Comparison of ENCODE assay signal across 19 cellular contexts in genomic region chr20:63754008-63754407, GRCh38. TPM values are rescaled to one million over a fixed set of nuclear protein-coding genes. Genes with fewer than 3 reads are reported as not detected.
DNase-seq lines count a peak whose midpoint lies in the region; ATAC-seq, FAIRE-seq and TF ChIP-seq lines count a peak whose summit lies in the region.
"Had no signal": no experiment of that assay in that cellular context is flagged by ENCODE, and none has a peak within 500 bp of the region (broad histone marks: within the 10 kb centered on the region; RNA-seq: fewer than 3 reads in every experiment).

No MANE protein-coding gene starts in this region.

- H2AFZ ChIP-seq in HepG2 (ENCODE audit: low read length), result no peak overlapping the region

- H3K9ac ChIP-seq in HepG2 (ENCODE audit: insufficient read depth, low read depth, low read length), result no peak overlapping the region
- H3K9ac ChIP-seq: KMS-11 had no signal

- no peak overlapping the region for H3K4me3 ChIP-seq in CD8-positive, alpha-beta T cell (ENCODE audit: low read depth, low read length)
- no peak overlapping the region for H3K4me3 ChIP-seq in HepG2 (replicated peaks in 1 of 3; ENCODE audit: insufficient read depth in 1 of 3, low read depth in 2 of 3, low read length in 3 of 3)
- no peak overlapping the region for H3K4me3 ChIP-seq in upper lobe of right lung
- H3K4me3 ChIP-seq: MG63 had no signal

- no TSS peak for BruUV-seq in HepG2 (replicated peaks; lab: Mats Ljungman, UMichigan)

- H3K4me3 Mint-ChIP-seq in CD8-positive, alpha-beta T cell, result no peak overlapping the region
- peak overlapping the region; percentile 26 for H3K4me3 Mint-ChIP-seq in endothelial cell (ENCODE audit: unreplicated experiment)

- no peak for TF ChIP-seq RAD21 in HepG2 (CRISPR knock-in tag; IDR thresholded peaks at IDR 0.05)

- H3K4me1 ChIP-seq in CD8-positive, alpha-beta T cell (ENCODE audit: insufficient read depth, low read length), result peaks cover 36% of the 10 kb centered on the region
- peaks cover 36% of the 10 kb centered on the region for H3K4me1 ChIP-seq in HepG2 (ENCODE audit: insufficient read depth, low read length)
- H3K4me1 ChIP-seq in upper lobe of right lung, result no peaks in the 10 kb centered on the region

- no peaks in the 10 kb centered on the region for H3K36me3 ChIP-seq in CD8-positive, alpha-beta T cell (ENCODE audit: insufficient read depth, low read length)
- H3K36me3 ChIP-seq in HepG2 (replicated peaks in 1 of 2; ENCODE audit: control insufficient read depth in 1 of 2, insufficient read depth in 2 of 2, low read length in 2 of 2) (no peaks in the 10 kb centered on the region), upper lobe of right lung (no peaks in the 10 kb centered on the region)
- H3K36me3 ChIP-seq: BE2C, MG63 had no signal

- no peaks in the 10 kb centered on the region for H3K9me3 Mint-ChIP-seq in CD8-positive, alpha-beta T cell
- H3K9me3 Mint-ChIP-seq in endothelial cell (ENCODE audit: unreplicated experiment), result no peaks in the 10 kb centered on the region
- H3K9me3 Mint-ChIP-seq: CD8-positive, alpha-beta memory T cell had no signal

- WGBS in HepG2 (ENCODE audit: low lambda C conversion rate), result 85% methylated on average over 16 of the region's 16 CpGs

- in situ Hi-C loops in HepG2 (cut with HindIII; ENCODE audit: extremely low pct_ligation_motif_present, low pct_unique_long_range_greater_than_20kb), result no loop called here

- CTCF ChIA-PET in CD8-positive, alpha-beta T cell (lab: Charles Lee), result no interaction called here
- CTCF ChIA-PET in HepG2 (lab: Yijun Ruan, JAX; ENCODE audit: low intra/inter-chr PET ratio, low total read pairs), result no interaction called here

- TF ChIP-seq EP300 in HepG2 (IDR thresholded peaks at IDR 0.05; ENCODE audit: low read depth in 2 of 2, low read length in 2 of 2), result no peak
- no peak for TF ChIP-seq EP300 in HepG2 (CRISPR knock-in tag; IDR thresholded peaks at IDR 0.05; ENCODE audit: borderline replicate concordance)

- FAIRE-seq in HepG2 (lab: Jason Lieb, UNC), result no peak

- H3K27me3 Mint-ChIP-seq in CD8-positive, alpha-beta T cell (ENCODE audit: low read depth), result no peaks in the 10 kb centered on the region
- H3K27me3 Mint-ChIP-seq in endothelial cell (ENCODE audit: unreplicated experiment), result peaks cover 23% of the 10 kb centered on the region
- H3K27me3 Mint-ChIP-seq: CD8-positive, alpha-beta memory T cell had no signal

- no peak overlapping the region for H3K4me2 ChIP-seq in HepG2 (ENCODE audit: low read depth, low read length)
- H3K4me2 ChIP-seq: KMS-11 had no signal

- no peak for TF ChIP-seq POLR2A in HepG2 (IDR thresholded peaks at IDR 0.05; ENCODE audit: insufficient read depth in 1 of 2, low read depth in 2 of 2, low read length in 2 of 2)

- no peak for ATAC-seq in CD8-positive, alpha-beta T cell
- no peak for ATAC-seq in HepG2
- ATAC-seq in stimulated activated naive CD8-positive, alpha-beta T cell treated with anti-CD3 and anti-CD28 coated beads, Interleukin-15, Interleukin-2, amounts not matched to agents 100 U/mL and 50 U/mL, for 24 hours, result no peak
- no peak for ATAC-seq in upper lobe of right lung
- no peak for ATAC-seq in HG03442 (IDR thresholded peaks at IDR 0.05; ENCODE audit: unreplicated experiment)
- ATAC-seq: Panc1 had no signal

- peaks cover 37% of the 10 kb centered on the region for H3K4me1 Mint-ChIP-seq in CD8-positive, alpha-beta T cell (ENCODE audit: low read depth)
- peaks cover 4% of the 10 kb centered on the region for H3K4me1 Mint-ChIP-seq in endothelial cell (ENCODE audit: unreplicated experiment)

- TF ChIP-seq CTCF in CD8-positive, alpha-beta T cell (IDR thresholded peaks at IDR 0.05), result no peak
- TF ChIP-seq CTCF in endothelial cell (IDR thresholded peaks at IDR 0.05; ENCODE audit: unreplicated experiment) (no peak), HepG2 (CRISPR knock-in tag; IDR thresholded peaks at IDR 0.05) (no peak), upper lobe of right lung (IDR thresholded peaks at IDR 0.05) (no peak)

- intact Hi-C loops in CD8-positive, alpha-beta T cell (cut with DNase I, micrococcal nuclease), result no loop called here
- intact Hi-C loops in HepG2 (cut with micrococcal nuclease; ENCODE audit: unreplicated experiment), result no loop called here
- intact Hi-C loops in upper lobe of right lung (cut with DNase I), result no loop called here

- no peak overlapping the region for H3K27ac ChIP-seq in CD8-positive, alpha-beta T cell (ENCODE audit: low read depth, low read length)
- no peak overlapping the region for H3K27ac ChIP-seq in HepG2 (ENCODE audit: extremely low read length, insufficient read depth, low read length)
- no peak overlapping the region for H3K27ac ChIP-seq in upper lobe of right lung
- H3K27ac ChIP-seq: HL-60, KMS-11 had no signal

- DNase-seq in CD8-positive, alpha-beta T cell, result no peak
- DNase-seq in ELF-1 (ENCODE audit: low read depth, low spot score) (peak; percentile 34), endothelial cell (ENCODE audit: low spot score) (no peak), HepG2 (ENCODE audit: low spot score) (no peak), upper lobe of right lung (no peak), NCI-H69 (lab: John Stamatoyannopoulos, UW) (no peak)
- DNase-seq in stimulated activated naive CD8-positive, alpha-beta T cell treated with anti-CD3 and anti-CD28 coated beads, Interleukin-15, Interleukin-2, amounts not matched to agents 100 U/mL and 50 U/mL, for 24 hours, result no peak
- DNase-seq: BE2C; CD8-positive, alpha-beta memory T cell; MG63; NCI-H1105; NCI-H1694 treated with DMSO at 0.1 percent for 48 hours; NCI-H446 treated with DMSO at 0.1 percent for 48 hours; NCI-H774; SHP77 treated with DMSO at 0.1 percent for 48 hours had no signal

- peak overlapping the region; percentile 28 for H3K27ac Mint-ChIP-seq in CD8-positive, alpha-beta T cell
- peak overlapping the region; percentile 17 for H3K27ac Mint-ChIP-seq in endothelial cell (ENCODE audit: unreplicated experiment)

- no peaks in the 10 kb centered on the region for H3K79me2 ChIP-seq in HepG2 (ENCODE audit: insufficient read depth, low read length)

- H3K27me3 ChIP-seq in CD8-positive, alpha-beta T cell (ENCODE audit: insufficient read depth, low read length), result no peaks in the 10 kb centered on the region
- H3K27me3 ChIP-seq in HepG2 (ENCODE audit: control insufficient read depth in 1 of 2, insufficient read depth in 2 of 2, low read length in 2 of 2) (peaks cover 0 to 3% of the 10 kb centered on the region in 2 experiments; a peak in 1 of 5 replicates), upper lobe of right lung (no peaks in the 10 kb centered on the region)
- H3K27me3 ChIP-seq: BE2C, MG63 had no signal

- H3K9me3 ChIP-seq in CD8-positive, alpha-beta T cell (ENCODE audit: low read length), result no peaks in the 10 kb centered on the region
- H3K9me3 ChIP-seq in HepG2 (ENCODE audit: low read length), result no peaks in the 10 kb centered on the region
- no peaks in the 10 kb centered on the region for H3K9me3 ChIP-seq in upper lobe of right lung
- H3K9me3 ChIP-seq: BE2C, MG63 had no signal

- POLR2A ChIA-PET in CD8-positive, alpha-beta T cell (lab: Charles Lee), result no interaction called here
- POLR2A ChIA-PET in HepG2 (lab: Yijun Ruan, JAX), result no interaction called here

- H4K20me1 ChIP-seq in HepG2 (ENCODE audit: insufficient read depth, low read length), result no peaks in the 10 kb centered on the region

- H3K36me3 Mint-ChIP-seq in CD8-positive, alpha-beta T cell, result no peaks in the 10 kb centered on the region
- peaks cover 11% of the 10 kb centered on the region for H3K36me3 Mint-ChIP-seq in endothelial cell (ENCODE audit: low read depth, unreplicated experiment)
- H3K36me3 Mint-ChIP-seq: CD8-positive, alpha-beta memory T cell had no signal

RNA-seq across cellular contexts. Expression of gene SLC2A4RG, which starts 14.4 kb away (rescaled TPM):
- 10 to 100 TPM; 79.3 to 90.0 TPM for total RNA-seq in CD8-positive, alpha-beta T cell
- total RNA-seq in endothelial cell (ENCODE audit: unreplicated experiment), result 69.6 TPM
- total RNA-seq in HepG2 (2016; rRNA removed; fragmentation: Illumina TruSeq; extraction: Trizol), result 47.4 and 91.4 TPM in 2 replicates
- 129 and 134 TPM in 2 replicates for total RNA-seq in HepG2 (2016; cell fraction: cytosol; rRNA removed; fragmentation: Illumina TruSeq; extraction: Trizol; ENCODE audit: low read depth)
- total RNA-seq in HepG2 (2016; cell fraction: insoluble cytoplasmic fraction; rRNA removed; fragmentation: Illumina TruSeq; extraction: Trizol), result 39.6 and 94.5 TPM in 2 replicates
- total RNA-seq in HepG2 (2016; cell fraction: membrane; rRNA removed; fragmentation: Illumina TruSeq; extraction: Trizol), result 171 and 186 TPM in 2 replicates
- 92.1 and 130 TPM in 2 replicates for total RNA-seq in HepG2 (2016; cell fraction: nucleus; rRNA removed; fragmentation: Illumina TruSeq; extraction: Trizol)
- polyA plus RNA-seq in HepG2 (2011; rRNA removed), result 95.9 and 105 TPM in 2 replicates
- 36.7 and 62.3 TPM in 2 replicates for polyA plus RNA-seq in HepG2 (2011; cell fraction: cytosol; rRNA removed)
- 581 and 754 TPM in 2 replicates for polyA plus RNA-seq in HepG2 (2011; cell fraction: nucleus; rRNA removed)
- 65.4 and 92.2 TPM in 2 replicates for polyA plus RNA-seq in HepG2 (2012)
- polyA plus RNA-seq in HepG2 (2016; cell fraction: cytosol; fragmentation: Illumina TruSeq; extraction: Trizol; ENCODE audit: low read depth), result 354 and 372 TPM in 2 replicates
- polyA plus RNA-seq in HepG2 (2016; cell fraction: insoluble cytoplasmic fraction; fragmentation: Illumina TruSeq; extraction: Trizol; ENCODE audit: low read depth), result 107 and 130 TPM in 2 replicates
- 352 and 381 TPM in 2 replicates for polyA plus RNA-seq in HepG2 (2016; cell fraction: membrane; fragmentation: Illumina TruSeq; extraction: Trizol; ENCODE audit: low read depth)
- polyA plus RNA-seq in HepG2 (2016; cell fraction: nucleus; fragmentation: Illumina TruSeq; extraction: Trizol; ENCODE audit: insufficient read depth, low read depth), result 510 and 535 TPM in 2 replicates
- polyA minus RNA-seq in HepG2 (2011; rRNA and poly(A)+ RNA removed; ENCODE audit: low replicate concordance), result 23.9 and 51.3 TPM in 2 replicates
- polyA minus RNA-seq in HepG2 (2011; cell fraction: cytosol; rRNA and poly(A)+ RNA removed), result 24.3 and 27.0 TPM in 2 replicates
- polyA minus RNA-seq in HepG2 (2011; cell fraction: nucleus; rRNA and poly(A)+ RNA removed), result 61.3 and 75.8 TPM in 2 replicates
- 64.1 TPM for total RNA-seq in upper lobe of right lung

RNA-seq across cellular contexts. Expression of gene LIME1, which starts 17.5 kb away (rescaled TPM):
- 100 to 1,000 TPM; 118 to 123 TPM for total RNA-seq in CD8-positive, alpha-beta T cell
- total RNA-seq in endothelial cell (ENCODE audit: unreplicated experiment) (8.1 TPM), HepG2 (2016; rRNA removed; fragmentation: Illumina TruSeq; extraction: Trizol) (51.5 and 61.5 TPM in 2 replicates), upper lobe of right lung (7.8 TPM)
- total RNA-seq in HepG2 (2016; cell fraction: cytosol; rRNA removed; fragmentation: Illumina TruSeq; extraction: Trizol; ENCODE audit: low read depth), result 59.8 and 81.2 TPM in 2 replicates
- 46.5 and 57.9 TPM in 2 replicates for total RNA-seq in HepG2 (2016; cell fraction: insoluble cytoplasmic fraction; rRNA removed; fragmentation: Illumina TruSeq; extraction: Trizol)
- total RNA-seq in HepG2 (2016; cell fraction: membrane; rRNA removed; fragmentation: Illumina TruSeq; extraction: Trizol), result 59.4 and 77.4 TPM in 2 replicates
- total RNA-seq in HepG2 (2016; cell fraction: nucleus; rRNA removed; fragmentation: Illumina TruSeq; extraction: Trizol), result 31.7 and 32.4 TPM in 2 replicates
- polyA plus RNA-seq in HepG2 (2011; rRNA removed), result 13.0 and 23.5 TPM in 2 replicates
- 20.4 and 43.4 TPM in 2 replicates for polyA plus RNA-seq in HepG2 (2011; cell fraction: cytosol; rRNA removed)
- polyA plus RNA-seq in HepG2 (2011; cell fraction: nucleus; rRNA removed), result 145 and 202 TPM in 2 replicates
- polyA plus RNA-seq in HepG2 (2012), result 14.6 and 20.3 TPM in 2 replicates
- 90.7 and 108 TPM in 2 replicates for polyA plus RNA-seq in HepG2 (2016; cell fraction: cytosol; fragmentation: Illumina TruSeq; extraction: Trizol; ENCODE audit: low read depth)
- 72.4 and 82.2 TPM in 2 replicates for polyA plus RNA-seq in HepG2 (2016; cell fraction: insoluble cytoplasmic fraction; fragmentation: Illumina TruSeq; extraction: Trizol; ENCODE audit: low read depth)
- 75.9 and 77.5 TPM in 2 replicates for polyA plus RNA-seq in HepG2 (2016; cell fraction: membrane; fragmentation: Illumina TruSeq; extraction: Trizol; ENCODE audit: low read depth)
- polyA plus RNA-seq in HepG2 (2016; cell fraction: nucleus; fragmentation: Illumina TruSeq; extraction: Trizol; ENCODE audit: insufficient read depth, low read depth), result 89.9 and 96.0 TPM in 2 replicates
- polyA minus RNA-seq in HepG2 (2011; rRNA and poly(A)+ RNA removed; ENCODE audit: low replicate concordance), result 2.1 and 20.3 TPM in 2 replicates
- polyA minus RNA-seq in HepG2 (2011; cell fraction: cytosol; rRNA and poly(A)+ RNA removed), result 22.2 and 31.7 TPM in 2 replicates
- 13.2 and 15.8 TPM in 2 replicates for polyA minus RNA-seq in HepG2 (2011; cell fraction: nucleus; rRNA and poly(A)+ RNA removed)

RNA-seq across cellular contexts. Expression of gene ZGPAT, which starts 46.2 kb away (rescaled TPM):
- total RNA-seq in CD8-positive, alpha-beta T cell, result 10 to 100 TPM; 25.5 to 25.7 TPM
- total RNA-seq in endothelial cell (ENCODE audit: unreplicated experiment), result 34.9 TPM
- 40.2 and 41.9 TPM in 2 replicates for total RNA-seq in HepG2 (2016; rRNA removed; fragmentation: Illumina TruSeq; extraction: Trizol)
- total RNA-seq in HepG2 (2016; cell fraction: cytosol; rRNA removed; fragmentation: Illumina TruSeq; extraction: Trizol; ENCODE audit: low read depth), result 34.8 and 37.0 TPM in 2 replicates
- total RNA-seq in HepG2 (2016; cell fraction: insoluble cytoplasmic fraction; rRNA removed; fragmentation: Illumina TruSeq; extraction: Trizol), result 37.7 and 46.6 TPM in 2 replicates
- 18.3 and 22.0 TPM in 2 replicates for total RNA-seq in HepG2 (2016; cell fraction: membrane; rRNA removed; fragmentation: Illumina TruSeq; extraction: Trizol)
- 23.9 and 24.8 TPM in 2 replicates for total RNA-seq in HepG2 (2016; cell fraction: nucleus; rRNA removed; fragmentation: Illumina TruSeq; extraction: Trizol)
- polyA plus RNA-seq in HepG2 (2011; rRNA removed), result 23.0 and 32.8 TPM in 2 replicates
- 17.1 and 24.8 TPM in 2 replicates for polyA plus RNA-seq in HepG2 (2011; cell fraction: cytosol; rRNA removed)
- 93.0 and 104 TPM in 2 replicates for polyA plus RNA-seq in HepG2 (2011; cell fraction: nucleus; rRNA removed)
- 16.8 and 17.7 TPM in 2 replicates for polyA plus RNA-seq in HepG2 (2012)
- polyA plus RNA-seq in HepG2 (2016; cell fraction: cytosol; fragmentation: Illumina TruSeq; extraction: Trizol; ENCODE audit: low read depth), result 4.5 and 5.1 TPM in 2 replicates
- 36.0 and 43.8 TPM in 2 replicates for polyA plus RNA-seq in HepG2 (2016; cell fraction: insoluble cytoplasmic fraction; fragmentation: Illumina TruSeq; extraction: Trizol; ENCODE audit: low read depth)
- 9.1 and 10.0 TPM in 2 replicates for polyA plus RNA-seq in HepG2 (2016; cell fraction: membrane; fragmentation: Illumina TruSeq; extraction: Trizol; ENCODE audit: low read depth)
- polyA plus RNA-seq in HepG2 (2016; cell fraction: nucleus; fragmentation: Illumina TruSeq; extraction: Trizol; ENCODE audit: insufficient read depth, low read depth), result 70.9 and 80.9 TPM in 2 replicates
- 12.8 and 40.1 TPM in 2 replicates for polyA minus RNA-seq in HepG2 (2011; rRNA and poly(A)+ RNA removed; ENCODE audit: low replicate concordance)
- 9.3 and 9.5 TPM in 2 replicates for polyA minus RNA-seq in HepG2 (2011; cell fraction: cytosol; rRNA and poly(A)+ RNA removed)
- polyA minus RNA-seq in HepG2 (2011; cell fraction: nucleus; rRNA and poly(A)+ RNA removed), result 13.8 and 15.9 TPM in 2 replicates
- 27.6 TPM for total RNA-seq in upper lobe of right lung

RNA-seq across cellular contexts. Expression of gene ARFRP1, which starts 46.2 kb away (rescaled TPM):
- 10 to 100 TPM; 25.1 to 28.6 TPM for total RNA-seq in CD8-positive, alpha-beta T cell
- 33.4 TPM for total RNA-seq in endothelial cell (ENCODE audit: unreplicated experiment)
- total RNA-seq in HepG2 (2016; rRNA removed; fragmentation: Illumina TruSeq; extraction: Trizol), result 33.7 and 51.1 TPM in 2 replicates
- 9.6 and 11.5 TPM in 2 replicates for total RNA-seq in HepG2 (2016; cell fraction: cytosol; rRNA removed; fragmentation: Illumina TruSeq; extraction: Trizol; ENCODE audit: low read depth)
- total RNA-seq in HepG2 (2016; cell fraction: insoluble cytoplasmic fraction; rRNA removed; fragmentation: Illumina TruSeq; extraction: Trizol), result 31.8 and 53.2 TPM in 2 replicates
- 22.2 and 23.1 TPM in 2 replicates for total RNA-seq in HepG2 (2016; cell fraction: membrane; rRNA removed; fragmentation: Illumina TruSeq; extraction: Trizol)
- total RNA-seq in HepG2 (2016; cell fraction: nucleus; rRNA removed; fragmentation: Illumina TruSeq; extraction: Trizol), result 37.5 and 46.0 TPM in 2 replicates
- polyA plus RNA-seq in HepG2 (2011; rRNA removed), result 32.0 and 42.8 TPM in 2 replicates
- polyA plus RNA-seq in HepG2 (2011; cell fraction: cytosol; rRNA removed), result 48.5 and 49.6 TPM in 2 replicates
- polyA plus RNA-seq in HepG2 (2011; cell fraction: nucleus; rRNA removed), result 123 and 125 TPM in 2 replicates
- polyA plus RNA-seq in HepG2 (2012), result 26.6 and 30.7 TPM in 2 replicates
- polyA plus RNA-seq in HepG2 (2016; cell fraction: cytosol; fragmentation: Illumina TruSeq; extraction: Trizol; ENCODE audit: low read depth), result 8.8 and 9.1 TPM in 2 replicates
- polyA plus RNA-seq in HepG2 (2016; cell fraction: insoluble cytoplasmic fraction; fragmentation: Illumina TruSeq; extraction: Trizol; ENCODE audit: low read depth), result 30.0 and 34.6 TPM in 2 replicates
- polyA plus RNA-seq in HepG2 (2016; cell fraction: membrane; fragmentation: Illumina TruSeq; extraction: Trizol; ENCODE audit: low read depth), result 12.6 and 13.5 TPM in 2 replicates
- polyA plus RNA-seq in HepG2 (2016; cell fraction: nucleus; fragmentation: Illumina TruSeq; extraction: Trizol; ENCODE audit: insufficient read depth, low read depth), result 86.0 and 91.0 TPM in 2 replicates
- polyA minus RNA-seq in HepG2 (2011; rRNA and poly(A)+ RNA removed; ENCODE audit: low replicate concordance), result 28.5 and 35.1 TPM in 2 replicates
- polyA minus RNA-seq in HepG2 (2011; cell fraction: cytosol; rRNA and poly(A)+ RNA removed), result 10.4 and 12.4 TPM in 2 replicates
- 55.9 and 67.1 TPM in 2 replicates for polyA minus RNA-seq in HepG2 (2011; cell fraction: nucleus; rRNA and poly(A)+ RNA removed)
- 49.4 TPM for total RNA-seq in upper lobe of right lung

RNA-seq across cellular contexts. Expression of gene TNFRSF6B, which starts 57.6 kb away (rescaled TPM):
- 1 to 10 TPM; 2.0 to 3.0 TPM for total RNA-seq in CD8-positive, alpha-beta T cell
- total RNA-seq in endothelial cell (ENCODE audit: unreplicated experiment) (not detected), HepG2 (2016; rRNA removed; fragmentation: Illumina TruSeq; extraction: Trizol) (not detected in 2 replicates), upper lobe of right lung (14.4 TPM)
- total RNA-seq in HepG2 (2016; cell fraction: cytosol; rRNA removed; fragmentation: Illumina TruSeq; extraction: Trizol; ENCODE audit: low read depth), result not detected in 2 replicates
- not detected in 2 replicates for total RNA-seq in HepG2 (2016; cell fraction: insoluble cytoplasmic fraction; rRNA removed; fragmentation: Illumina TruSeq; extraction: Trizol)
- not detected in 2 replicates for total RNA-seq in HepG2 (2016; cell fraction: membrane; rRNA removed; fragmentation: Illumina TruSeq; extraction: Trizol)
- not detected in 2 replicates for total RNA-seq in HepG2 (2016; cell fraction: nucleus; rRNA removed; fragmentation: Illumina TruSeq; extraction: Trizol)
- polyA plus RNA-seq in HepG2 (2011; rRNA removed), result 0.24 and 0.86 TPM in 2 replicates
- 0.45 and 1.3 TPM in 2 replicates for polyA plus RNA-seq in HepG2 (2011; cell fraction: cytosol; rRNA removed)
- polyA plus RNA-seq in HepG2 (2011; cell fraction: nucleus; rRNA removed), result 22.5 and 36.0 TPM in 2 replicates
- polyA plus RNA-seq in HepG2 (2012), result 0.55 TPM in 1 of 2 replicates, not detected in the other
- polyA plus RNA-seq in HepG2 (2016; cell fraction: cytosol; fragmentation: Illumina TruSeq; extraction: Trizol; ENCODE audit: low read depth), result 0.45 and 0.48 TPM in 2 replicates
- 0.32 TPM in 1 of 2 replicates, not detected in the other for polyA plus RNA-seq in HepG2 (2016; cell fraction: insoluble cytoplasmic fraction; fragmentation: Illumina TruSeq; extraction: Trizol; ENCODE audit: low read depth)
- 0.37 and 0.71 TPM in 2 replicates for polyA plus RNA-seq in HepG2 (2016; cell fraction: membrane; fragmentation: Illumina TruSeq; extraction: Trizol; ENCODE audit: low read depth)
- polyA plus RNA-seq in HepG2 (2016; cell fraction: nucleus; fragmentation: Illumina TruSeq; extraction: Trizol; ENCODE audit: insufficient read depth, low read depth), result not detected in 2 replicates
- polyA minus RNA-seq in HepG2 (2011; rRNA and poly(A)+ RNA removed; ENCODE audit: low replicate concordance), result not detected in 2 replicates
- not detected in 2 replicates for polyA minus RNA-seq in HepG2 (2011; cell fraction: cytosol; rRNA and poly(A)+ RNA removed)
- polyA minus RNA-seq in HepG2 (2011; cell fraction: nucleus; rRNA and poly(A)+ RNA removed), result not detected in 2 replicates
- total RNA-seq: CD8-positive, alpha-beta memory T cell had no signal
